25 cellular contexts compared by ENCODE assay signal in the genomic region with DNA sequence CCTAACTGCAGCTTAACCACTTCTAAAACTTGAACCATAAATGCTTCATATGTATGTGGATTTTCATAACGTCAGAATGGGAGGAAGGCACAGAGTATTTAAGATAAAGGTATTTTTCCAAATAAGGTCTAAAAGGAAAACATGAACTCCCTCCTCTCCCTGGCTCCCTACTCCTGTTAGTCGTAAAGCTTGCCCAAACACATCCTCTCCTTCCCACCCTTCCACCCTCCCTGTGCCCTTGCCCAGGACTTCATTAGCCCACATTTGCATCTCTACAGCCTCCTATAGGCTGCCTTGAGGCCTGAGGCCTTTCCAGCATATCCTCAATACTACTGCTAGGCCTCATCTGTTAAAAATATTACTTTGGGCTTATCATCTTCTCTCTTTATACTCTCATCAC. TPM values are rescaled to one million over a fixed set of nuclear protein-coding genes. Genes with fewer than 3 reads are reported as not detected.
"Had no signal": no experiment of that assay in that cellular context is flagged by ENCODE, and none has a peak within 500 bp of the region (broad histone marks: within the 10 kb centered on the region; RNA-seq: fewer than 3 reads in every experiment).

No MANE protein-coding gene starts in this region.

- H3K36me3 ChIP-seq: adrenal gland, ascending aorta, brain microvascular endothelial cell, upper lobe of left lung had no signal

- H3K27ac Mint-ChIP-seq: activated CD4-positive, alpha-beta T cell treated with anti-CD3 and anti-CD28 coated beads, Interleukin-2, amount 10 ng/mL, durations not matched to agents 7 days and 5 days; activated CD8-positive, alpha-beta T cell treated with anti-CD3 and anti-CD28 coated beads, Interleukin-2, amount 10 ng/mL, durations not matched to agents 7 days and 5 days; activated naive CD8-positive, alpha-beta T cell; activated T-cell treated with anti-CD3 and anti-CD28 coated beads, Interleukin-2, amount 50 U/mL, for 24 hours; activated T-helper 17 cell treated with anti-CD3 and anti-CD28 coated beads, Interleukin-2, amount 50 U/mL, for 72 hours; memory B cell; nephron; T-helper 2 cell treated with Interferon-gamma antibody and Interleukin-4, amounts not matched to agents 5 μg/mL and 100 μg/mL, for 36 hours had no signal

- H3K79me2 ChIP-seq: parathyroid adenoma had no signal

- H3K27ac ChIP-seq: adrenal gland, ascending aorta, brain microvascular endothelial cell, parathyroid adenoma, upper lobe of left lung, VCaP had no signal

- H3K4me3 Mint-ChIP-seq: activated CD4-positive, alpha-beta T cell treated with anti-CD3 and anti-CD28 coated beads, Interleukin-2, amount 10 ng/mL, durations not matched to agents 7 days and 5 days; activated CD8-positive, alpha-beta T cell treated with anti-CD3 and anti-CD28 coated beads, Interleukin-2, amount 10 ng/mL, durations not matched to agents 7 days and 5 days; activated naive CD8-positive, alpha-beta T cell; activated T-cell treated with anti-CD3 and anti-CD28 coated beads, Interleukin-2, amount 50 U/mL, for 24 hours; activated T-helper 17 cell treated with anti-CD3 and anti-CD28 coated beads, Interleukin-2, amount 50 U/mL, for 72 hours; memory B cell; nephron; T-helper 2 cell treated with Interferon-gamma antibody and Interleukin-4, amounts not matched to agents 5 μg/mL and 100 μg/mL, for 36 hours had no signal

- H3K9me3 Mint-ChIP-seq: activated CD4-positive, alpha-beta T cell treated with anti-CD3 and anti-CD28 coated beads, Interleukin-2, amount 10 ng/mL, durations not matched to agents 7 days and 5 days; activated T-cell treated with anti-CD3 and anti-CD28 coated beads, Interleukin-2, amount 50 U/mL, for 24 hours; activated T-helper 17 cell treated with anti-CD3 and anti-CD28 coated beads, Interleukin-2, amount 50 U/mL, for 72 hours; memory B cell; nephron; T-helper 2 cell treated with Interferon-gamma antibody and Interleukin-4, amounts not matched to agents 5 μg/mL and 100 μg/mL, for 36 hours had no signal

- H3K9me3 ChIP-seq: adrenal gland, ascending aorta, upper lobe of left lung had no signal

- H3K4me1 ChIP-seq: adrenal gland, ascending aorta, parathyroid adenoma, upper lobe of left lung had no signal

- H3K27me3 Mint-ChIP-seq: activated T-cell treated with anti-CD3 and anti-CD28 coated beads, Interleukin-2, amount 50 U/mL, for 24 hours; activated T-helper 17 cell treated with anti-CD3 and anti-CD28 coated beads, Interleukin-2, amount 50 U/mL, for 72 hours had no signal

- H3K4me3 ChIP-seq: adrenal gland, ascending aorta, upper lobe of left lung had no signal

- H3K9ac ChIP-seq: parathyroid adenoma had no signal

- H3K36me3 Mint-ChIP-seq: activated naive CD8-positive, alpha-beta T cell; memory B cell had no signal

- H3K27me3 ChIP-seq: adrenal gland, ascending aorta, brain microvascular endothelial cell, upper lobe of left lung had no signal

- DNase-seq: activated CD4-positive, alpha-beta T cell treated with anti-CD3 and anti-CD28 coated beads, Interleukin-2, amount 10 ng/mL, durations not matched to agents 7 days and 5 days; activated CD4-positive, CD25-positive, alpha-beta regulatory T cell treated with anti-CD3 and anti-CD28 coated beads, Interleukin-2, amount 50 U/mL, for 72 hours; activated CD8-positive, alpha-beta T cell treated with anti-CD3 and anti-CD28 coated beads, Interleukin-2, amount 10 ng/mL, durations not matched to agents 7 days and 5 days; activated naive CD4-positive, alpha-beta T cell; activated T-cell treated with anti-CD3 and anti-CD28 coated beads, Interleukin-2, amount 50 U/mL, for 24 hours; adrenal gland; brain microvascular endothelial cell; central memory CD4-positive, alpha-beta T cell; dermis blood vessel endothelial cell; effector CD8-positive, alpha-beta T cell; right cardiac atrium; stimulated activated CD4-positive, alpha-beta T cell treated with anti-CD3 and anti-CD28 coated beads, Interleukin-4, amount 100 ng/mL, for 4 hours; stimulated activated naive CD8-positive, alpha-beta T cell treated with anti-CD3 and anti-CD28 coated beads, Interleukin-15, Interleukin-2, amounts not matched to agents 100 U/mL and 50 U/mL, for 24 hours; upper lobe of left lung had no signal

- H2AFZ ChIP-seq: parathyroid adenoma had no signal

- H3K4me1 Mint-ChIP-seq: activated CD4-positive, alpha-beta T cell treated with anti-CD3 and anti-CD28 coated beads, Interleukin-2, amount 10 ng/mL, durations not matched to agents 7 days and 5 days; activated T-helper 17 cell treated with anti-CD3 and anti-CD28 coated beads, Interleukin-2, amount 50 U/mL, for 72 hours; memory B cell; nephron had no signal

- ATAC-seq: activated CD8-positive, alpha-beta T cell treated with anti-CD3 and anti-CD28 coated beads, Interleukin-2, amount 10 ng/mL, durations not matched to agents 7 days and 5 days; activated T-helper 17 cell treated with anti-CD3 and anti-CD28 coated beads, Interleukin-2, amount 50 U/mL, for 72 hours; right cardiac atrium; stimulated activated naive CD8-positive, alpha-beta T cell treated with anti-CD3 and anti-CD28 coated beads, Interleukin-15, Interleukin-2, amounts not matched to agents 100 U/mL and 50 U/mL, for 24 hours had no signal

RNA-seq across cellular contexts. Expression of a gene that starts 32.4 kb away (rescaled TPM):
- total RNA-seq: activated CD4-positive, alpha-beta T cell treated with anti-CD3 and anti-CD28 coated beads, Interleukin-2, amount 10 ng/mL, durations not matched to agents 7 days and 5 days; activated CD8-positive, alpha-beta T cell treated with anti-CD3 and anti-CD28 coated beads, Interleukin-2, amount 10 ng/mL, durations not matched to agents 7 days and 5 days; activated T-helper 17 cell treated with anti-CD3 and anti-CD28 coated beads, Interleukin-2, amount 50 U/mL, for 72 hours; mononuclear cell; pulmonary artery endothelial cell had no signal

RNA-seq across cellular contexts. Expression of a gene that starts 35.0 kb away (rescaled TPM):
- total RNA-seq: activated CD4-positive, alpha-beta T cell treated with anti-CD3 and anti-CD28 coated beads, Interleukin-2, amount 10 ng/mL, durations not matched to agents 7 days and 5 days; activated CD8-positive, alpha-beta T cell treated with anti-CD3 and anti-CD28 coated beads, Interleukin-2, amount 10 ng/mL, durations not matched to agents 7 days and 5 days; ascending aorta; myocyte; pulmonary artery endothelial cell had no signal
